Comparison of ENCODE assay signal across 8 cellular contexts in the genomic region with DNA sequence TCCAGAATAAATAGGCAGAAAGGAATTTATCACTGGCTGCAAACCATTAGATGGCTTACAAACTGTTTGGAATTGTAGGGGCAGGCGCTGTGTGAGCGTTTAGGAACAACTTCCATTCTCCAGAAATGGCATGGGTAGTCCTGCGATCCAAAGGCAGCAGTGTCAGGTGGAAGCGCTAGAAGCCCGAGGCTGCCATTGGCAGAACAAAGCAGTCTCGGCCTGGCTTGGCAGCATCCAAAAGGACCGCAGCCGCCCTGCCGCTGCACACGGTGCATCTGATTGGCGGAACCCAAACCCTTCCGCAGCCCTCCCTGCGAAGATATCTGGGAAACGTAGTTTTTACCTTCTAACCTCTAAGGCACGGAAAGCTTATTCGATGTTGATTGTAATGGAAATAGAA. TPM values are rescaled to one million over a fixed set of nuclear protein-coding genes. Genes with fewer than 3 reads are reported as not detected.
DNase-seq lines count a peak whose midpoint lies in the region; ATAC-seq, FAIRE-seq and TF ChIP-seq lines count a peak whose summit lies in the region.

No MANE protein-coding gene starts in this region.

- no peak for TF ChIP-seq CTCF in kidney epithelial cell (IDR thresholded peaks at IDR 0.05; ENCODE audit: insufficient read depth, low read length, poor library complexity, severe bottlenecking)

- H3K4me1 ChIP-seq in SJCRH30: 0 out of 2 replicates have a peak, but pooled peaks cover 5% of the 10 kb centered on the region

- FAIRE-seq in GM19239 (lab: Jason Lieb, UNC): peak; percentile 63

- H3K4me3 ChIP-seq in kidney epithelial cell (ENCODE audit: low read depth, low read length): peak overlapping the region; percentile 15
- no peak overlapping the region for H3K4me3 ChIP-seq in SJCRH30

- H3K36me3 ChIP-seq in kidney epithelial cell (ENCODE audit: control insufficient read depth, insufficient read depth, low read length) (no peaks in the 10 kb centered on the region), SJCRH30 (no peaks in the 10 kb centered on the region)

- ATAC-seq in HG03432 (IDR thresholded peaks at IDR 0.05; ENCODE audit: unreplicated experiment): peak; percentile 78

- DNase-seq in GM19239 (ENCODE audit: insufficient read length, low spot score): peak; percentile 33
- DNase-seq in activated CD4-positive, alpha-beta T cell treated with anti-CD3 and anti-CD28 coated beads, Interleukin-2, amount 50 U/mL, for 4 hours: peak; percentile 36 to 40
- peak; percentile 33 for DNase-seq in dedifferentiated amniotic fluid mesenchymal stem cell (ENCODE audit: extremely low spot score)
- DNase-seq in kidney epithelial cell (ENCODE audit: low read depth): no peak
- peak; percentile 18 to 40 for DNase-seq in stimulated activated CD4-positive, alpha-beta T cell treated with anti-CD3 and anti-CD28 coated beads, Interleukin-15, amount 100 ng/mL, for 1 hour (ENCODE audit: low read depth in 1 of 2, low spot score in 1 of 2)
- no peak for DNase-seq in NCI-H1436 (lab: John Stamatoyannopoulos, UW)
- DNase-seq in SJCRH30: no peak

- no peak overlapping the region for H3K27ac ChIP-seq in SJCRH30

- H3K9me3 ChIP-seq in SJCRH30 (replicated peaks): no peaks in the 10 kb centered on the region

- H3K27me3 ChIP-seq in kidney epithelial cell (ENCODE audit: control insufficient read depth, insufficient read depth, low read length) (no peaks in the 10 kb centered on the region), SJCRH30 (0 out of 2 replicates have a peak, but pooled peaks cover 8% of the 10 kb centered on the region)

RNA-seq across cellular contexts. Expression of gene YTHDC1, which starts 23.6 kb away (rescaled TPM):
- 37.7 and 46.1 TPM in 2 replicates for total RNA-seq in kidney epithelial cell
- 85.3 and 99.6 TPM in 2 replicates for total RNA-seq in SJCRH30 (2014; rRNA removed; shearing (Covaris generic))

Comparison
In these comparisons a context has a peak if more than half of its experiments do, and no peak if none do; other contexts are left out.
1. DNase-seq: peak in GM19239 (single experiment), activated CD4-positive, alpha-beta T cell treated with anti-CD3 and anti-CD28 coated beads, Interleukin-2, amount 50 U/mL, for 4 hours (2 of 2), dedifferentiated amniotic fluid mesenchymal stem cell (single experiment) and stimulated activated CD4-positive, alpha-beta T cell treated with anti-CD3 and anti-CD28 coated beads, Interleukin-15, amount 100 ng/mL, for 1 hour (2 of 2); none in kidney epithelial cell (single experiment), NCI-H1436 (single experiment) and SJCRH30 (0 of 2).